In the genomic region with DNA sequence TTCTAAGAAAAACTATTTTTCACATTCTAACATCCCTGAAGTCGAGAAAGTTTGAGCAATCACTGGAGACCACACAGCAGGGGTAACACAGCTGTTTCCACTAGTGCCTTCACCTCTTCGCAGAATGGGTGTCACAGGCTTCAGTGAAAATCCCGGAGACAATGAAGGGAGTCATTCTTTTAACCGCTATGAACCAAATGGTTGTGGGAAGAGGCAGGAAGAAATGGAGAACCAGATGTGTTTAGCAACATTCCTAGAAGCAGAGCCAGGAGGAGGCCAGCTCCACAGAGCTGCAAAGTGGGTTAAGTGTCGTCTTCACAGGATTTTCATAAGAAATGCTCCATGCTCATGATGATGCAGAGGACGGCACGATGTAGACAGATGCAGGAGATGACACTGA, we compare ENCODE assay signal across 21 cellular contexts.
"Had no signal": no experiment of that assay in that cellular context is flagged by ENCODE, and none has a peak within 500 bp of the region (broad histone marks: within the 10 kb centered on the region; RNA-seq: fewer than 3 reads in every experiment).

No MANE protein-coding gene starts in this region.

- H3K4me3 ChIP-seq: coronary artery, gastroesophageal sphincter, sigmoid colon, smooth muscle cell, suprapubic skin, thyroid gland, upper lobe of left lung, uterus had no signal

- H3K27me3 ChIP-seq: gastroesophageal sphincter, sigmoid colon, suprapubic skin, thyroid gland, upper lobe of left lung, uterus had no signal

- H3K4me1 ChIP-seq: parathyroid adenoma, thyroid gland, upper lobe of left lung, uterus had no signal

- DNase-seq: effector CD4-positive, alpha-beta T cell; endodermal cell; foreskin fibroblast; glutamatergic neuron; islet precursor cell; mammary epithelial cell; naive thymus-derived CD4-positive, alpha-beta T cell; nephron progenitor cell; sigmoid colon; stimulated activated CD4-positive, alpha-beta T cell treated with anti-CD3 and anti-CD28 coated beads, Interleukin-4, amount 100 ng/mL, for 1 hour; stimulated activated CD8-positive, alpha-beta memory T cell treated with anti-CD3 and anti-CD28 coated beads, Interleukin-4, amount 100 ng/mL, for 48 hours; stimulated activated naive CD8-positive, alpha-beta T cell treated with anti-CD3 and anti-CD28 coated beads, Interleukin-15, Interleukin-2, amounts not matched to agents 100 U/mL and 50 U/mL, for 24 hours; thyroid gland; upper lobe of left lung; uterus had no signal

- H3K27ac Mint-ChIP-seq: endodermal cell; naive thymus-derived CD4-positive, alpha-beta T cell; nephron progenitor cell; stimulated activated effector memory CD8-positive, alpha-beta T cell treated with anti-CD3 and anti-CD28 coated beads, Interleukin-12 subunit alpha, Interleukin-12 subunit beta, amount 100 ng/mL, for 72 hours had no signal

- H3K36me3 Mint-ChIP-seq: stimulated activated effector memory CD8-positive, alpha-beta T cell treated with anti-CD3 and anti-CD28 coated beads, Interleukin-12 subunit alpha, Interleukin-12 subunit beta, amount 100 ng/mL, for 72 hours had no signal

- H3K4me1 Mint-ChIP-seq: endodermal cell; naive thymus-derived CD4-positive, alpha-beta T cell; stimulated activated effector memory CD8-positive, alpha-beta T cell treated with anti-CD3 and anti-CD28 coated beads, Interleukin-12 subunit alpha, Interleukin-12 subunit beta, amount 100 ng/mL, for 72 hours had no signal

- H3K9ac ChIP-seq: parathyroid adenoma had no signal

- H3K9me3 ChIP-seq: suprapubic skin, thyroid gland, uterus had no signal

- H3K4me3 Mint-ChIP-seq: endodermal cell; naive thymus-derived CD4-positive, alpha-beta T cell; nephron progenitor cell; stimulated activated effector memory CD8-positive, alpha-beta T cell treated with anti-CD3 and anti-CD28 coated beads, Interleukin-12 subunit alpha, Interleukin-12 subunit beta, amount 100 ng/mL, for 72 hours had no signal

- H3K36me3 ChIP-seq: thyroid gland, upper lobe of left lung, uterus had no signal
